Comparison of ENCODE assay signal across 9 cellular contexts in the genomic region with DNA sequence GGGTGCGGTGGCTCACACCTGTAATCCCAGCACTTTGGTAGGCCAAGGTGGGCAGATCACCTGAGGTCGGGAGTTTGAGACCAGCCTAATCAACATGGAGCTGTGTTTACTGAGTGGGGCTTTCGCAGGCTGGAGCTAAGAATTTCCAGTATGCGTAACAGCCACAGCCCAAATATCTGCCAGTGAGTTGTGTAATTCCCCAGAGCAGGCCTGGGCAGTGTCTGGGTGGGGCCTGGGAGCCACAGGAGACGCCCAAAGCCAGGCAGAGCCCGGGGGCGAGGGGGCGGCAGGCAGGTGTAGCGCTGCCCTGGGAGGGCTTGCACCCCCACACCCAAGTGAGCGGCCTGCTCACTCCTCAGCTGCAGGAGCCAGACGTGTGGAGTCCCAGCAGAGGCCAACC. TPM values are rescaled to one million over a fixed set of nuclear protein-coding genes. Genes with fewer than 3 reads are reported as not detected.
DNase-seq lines count a peak whose midpoint lies in the region; ATAC-seq, FAIRE-seq and TF ChIP-seq lines count a peak whose summit lies in the region.
"Not testable (repeated sequence)": the region's sequence is repeated elsewhere in the genome, so short reads cannot be mapped to it uniquely, and the experiment has no call there.
"Had no signal": no experiment of that assay in that cellular context is flagged by ENCODE, and none has a peak within 500 bp of the region (broad histone marks: within the 10 kb centered on the region; RNA-seq: fewer than 3 reads in every experiment).

Gene ANXA8L1, plus strand, starts transcription at position 371 of the 400 bp plus-strand sequence. CDS start 76 bp downstream, outside the sequence.

- H3K79me2 ChIP-seq in GM23248 (ENCODE audit: insufficient read depth); astrocyte (ENCODE audit: insufficient read depth, low read length); keratinocyte (ENCODE audit: control insufficient read depth, insufficient read depth, low read length): not testable (repeated sequence)

- DNase-seq in GM23248; astrocyte (ENCODE audit: low read depth); heart left ventricle; keratinocyte (ENCODE audit: low read depth, low spot score); lung (ENCODE audit: low spot score): not testable (repeated sequence)

- intact Hi-C loops in heart left ventricle (cut with DNase I): not testable (repeated sequence)

- H4K20me1 ChIP-seq in GM23248 (ENCODE audit: insufficient read depth); astrocyte (ENCODE audit: insufficient read depth, low read length); keratinocyte (ENCODE audit: control insufficient read depth, extremely low read depth, insufficient read depth, low read length): not testable (repeated sequence)

- not testable (repeated sequence) for FAIRE-seq in astrocyte (lab: Jason Lieb, UNC); keratinocyte (lab: Jason Lieb, UNC)

- TF ChIP-seq POLR2A in heart left ventricle (IDR thresholded peaks at IDR 0.05): not testable (repeated sequence)

- peak within 1 kb of the TSS; percentile 60 for H3K27ac ChIP-seq in GM23248
- H3K27ac ChIP-seq in astrocyte (ENCODE audit: low read depth, low read length): peak within 1 kb of the TSS; percentile 41
- H3K27ac ChIP-seq in esophagus (ENCODE audit: low read depth in 2 of 2, low read length in 1 of 2): peak within 1 kb of the TSS in 1 of 2 donors; percentile 64
- not testable (repeated sequence) for H3K27ac ChIP-seq in heart left ventricle; lung (ENCODE audit: low read depth in 1 of 2, low read length in 1 of 2); thymus (ENCODE audit: low read depth)
- H3K27ac ChIP-seq in keratinocyte (ENCODE audit: control insufficient read depth, insufficient read depth, low read length): peak within 1 kb of the TSS; percentile 68

- dilution Hi-C loops in keratinocyte (cut with MboI; ENCODE audit: extremely low pct_ligation_motif_present, low sequenced_read_pairs): not testable (repeated sequence)

- H3K9ac ChIP-seq in GM23248: peak within 1 kb of the TSS; percentile 30; the same call in 1 of the 2 replicates
- not testable (repeated sequence) for H3K9ac ChIP-seq in astrocyte (ENCODE audit: low read length)
- H3K9ac ChIP-seq in keratinocyte (ENCODE audit: control insufficient read depth, extremely low read depth, insufficient read depth, low read length): peak within 1 kb of the TSS; percentile 71

- not testable (repeated sequence) for H3K36me3 Mint-ChIP-seq in astrocyte (ENCODE audit: low read depth, unreplicated experiment)

- H3K4me2 ChIP-seq in GM23248 (ENCODE audit: unreplicated experiment): peak within 1 kb of the TSS; percentile 20
- not testable (repeated sequence) for H3K4me2 ChIP-seq in astrocyte (ENCODE audit: low read length)
- peak within 1 kb of the TSS; percentile 37 for H3K4me2 ChIP-seq in keratinocyte (ENCODE audit: control insufficient read depth, extremely low read depth, insufficient read depth, low read depth, low read length)

- H3K27me3 ChIP-seq in GM23248 (replicated peaks; ENCODE audit: insufficient read depth); astrocyte (ENCODE audit: insufficient read depth, low read length); esophagus (ENCODE audit: control insufficient read depth in 1 of 2, insufficient read depth in 2 of 2, low read length in 2 of 2); heart left ventricle; keratinocyte (ENCODE audit: control insufficient read depth, extremely low read depth, insufficient read depth, low read length); lung (ENCODE audit: control insufficient read depth, insufficient read depth); thymus (ENCODE audit: control insufficient read depth, insufficient read depth): not testable (repeated sequence)

- H3F3A ChIP-seq in GM23248 (ENCODE audit: insufficient read depth): not testable (repeated sequence)

- not testable (repeated sequence) for H3K4me3 ChIP-seq in GM23248; astrocyte (ENCODE audit: insufficient read depth, low read depth, low read length); esophagus (ENCODE audit: low read depth in 1 of 2, low read length in 2 of 2); heart left ventricle; lung; thymus (ENCODE audit: low read length)
- H3K4me3 ChIP-seq in keratinocyte (ENCODE audit: control insufficient read depth in 2 of 3, extremely low read depth in 1 of 3, insufficient read depth in 2 of 3, low read depth in 1 of 3, low read length in 3 of 3): peak within 1 kb of the TSS; percentile 25 to 61 (median 39)

- 27 to 61% methylated on average over 6 of the region's 11 CpGs for WGBS in GM23248 (ENCODE audit: low coverage in 1 of 2, low lambda C conversion rate in 2 of 2, missing lambda C conversion rate in 2 of 2), 2 experiments
- WGBS in esophagus, 2 donors: 44 to 78% methylated on average over 3 to 5 of the region's 11 CpGs
- WGBS in heart left ventricle, 4 donors: 81 to 89% (median 86%) methylated on average over 5 to 9 of the region's 11 CpGs; no CpG with 5 or more reads in 1 of the 4 donors
- WGBS in lung, 2 donors: 70 to 74% methylated on average over 4 to 5 of the region's 11 CpGs
- 99% methylated on average over 9 of the region's 11 CpGs for WGBS in thymus

- not testable (repeated sequence) for H3K9me3 Mint-ChIP-seq in astrocyte (ENCODE audit: unreplicated experiment)

- not testable (repeated sequence) for H3K4me1 Mint-ChIP-seq in astrocyte (ENCODE audit: low read depth, unreplicated experiment)

- not testable (repeated sequence) for H3K4me3 Mint-ChIP-seq in astrocyte (ENCODE audit: unreplicated experiment)

- not testable (repeated sequence) for H3K9me1 ChIP-seq in keratinocyte (ENCODE audit: control insufficient read depth, extremely low read depth, insufficient read depth, low read length)

- H3K9me2 ChIP-seq in GM23248 (ENCODE audit: insufficient read depth): not testable (repeated sequence)

- not testable (repeated sequence) for H3K27me3 Mint-ChIP-seq in astrocyte (ENCODE audit: low read depth, unreplicated experiment)

- not testable (repeated sequence) for H3K9me3 ChIP-seq in GM23248 (ENCODE audit: low read depth); astrocyte (ENCODE audit: insufficient read depth, low read depth, low read length); esophagus (ENCODE audit: control insufficient read depth in 2 of 2, insufficient read depth in 1 of 2, low read depth in 1 of 2, low read length in 1 of 2); heart left ventricle; keratinocyte (ENCODE audit: control insufficient read depth, low read depth, low read length); lung (ENCODE audit: control insufficient read depth in 2 of 2, insufficient read depth in 1 of 2, low read length in 1 of 2); thymus (ENCODE audit: control insufficient read depth)

- not testable (repeated sequence) for H3K27ac Mint-ChIP-seq in astrocyte (ENCODE audit: unreplicated experiment)

- not testable (repeated sequence) for H3K4me1 ChIP-seq in GM23248 (ENCODE audit: insufficient read depth); astrocyte (ENCODE audit: insufficient read depth, low read length); esophagus (ENCODE audit: control insufficient read depth in 2 of 2, insufficient read depth in 2 of 2, low read length in 1 of 2); heart left ventricle; keratinocyte (ENCODE audit: control insufficient read depth, extremely low read depth, insufficient read depth, low read length); lung (ENCODE audit: control insufficient read depth in 2 of 2, insufficient read depth in 2 of 2, low read length in 2 of 2); thymus (ENCODE audit: control insufficient read depth, insufficient read depth, low read length)

- H3K36me3 ChIP-seq in GM23248 (ENCODE audit: low read depth); astrocyte (ENCODE audit: insufficient read depth, low read length); esophagus (ENCODE audit: control insufficient read depth in 2 of 2, insufficient read depth in 2 of 2, low read length in 1 of 2); heart left ventricle; keratinocyte (ENCODE audit: control insufficient read depth in 2 of 2, extremely low read depth in 1 of 2, insufficient read depth in 2 of 2, low read length in 2 of 2); lung (ENCODE audit: control insufficient read depth in 2 of 2, insufficient read depth in 2 of 2, low read length in 2 of 2); thymus (ENCODE audit: control insufficient read depth, insufficient read depth): not testable (repeated sequence)

- ATAC-seq in heart left ventricle (peak in 3 of 4 donors; percentile 44 to 49 (median 44)), lung (ENCODE audit: insufficient read depth, low FRiP score) (peak; percentile 21)

- in situ Hi-C loops in GM23248 (cut with MboI): not testable (repeated sequence)

- not testable (repeated sequence) for TF ChIP-seq CTCF in astrocyte (IDR thresholded peaks at IDR 0.05; ENCODE audit: insufficient read depth, low read depth, low read length); heart left ventricle (IDR thresholded peaks at IDR 0.05); keratinocyte (optimal IDR thresholded peaks at IDR 0.05 in 1 of 3, IDR thresholded peaks at IDR 0.05 in 1 of 3, conservative IDR thresholded peaks at IDR 0.05 in 1 of 3; ENCODE audit: extremely low read depth in 1 of 3, insufficient read depth in 2 of 3, low read length in 3 of 3); lung (IDR thresholded peaks at IDR 0.05; ENCODE audit: control extremely low read depth, extremely low read depth)

- not testable (repeated sequence) for H2AFZ ChIP-seq in GM23248; astrocyte (ENCODE audit: low read depth, low read length); keratinocyte (ENCODE audit: control insufficient read depth, low read length)

RNA-seq across cellular contexts. Expression of gene ANXA8L1, which starts in this region (rescaled TPM):
- 2.2 and 6.6 TPM in 2 replicates for total RNA-seq in GM23248 (2014; rRNA removed; shearing (Covaris generic))
- 1.8 and 2.0 TPM in 2 replicates for polyA plus RNA-seq in GM23248 (2016; fragmentation: Nextera tagmentation; extraction: Ambion mirVana)
- total RNA-seq in astrocyte: 0.59 and 1.5 TPM in 2 replicates
- 100 to 1,000 TPM; 180 to 279 TPM for polyA plus RNA-seq in esophagus
- total RNA-seq in heart left ventricle: 10 to 100 TPM in 1 of 9 donors, 1 to 10 TPM in 1, not detected in 7; 1.6 to 43.5 TPM
- under 1 TPM in 1 of 2 donors, not detected in 1; 0.08 TPM for polyA plus RNA-seq in heart left ventricle
- polyA plus RNA-seq in keratinocyte: 495 to 686 TPM (median 516 TPM) in 3 replicates
- 409 TPM for polyA plus RNA-seq in keratinocyte (2011; ENCODE audit: low read depth)
- polyA plus RNA-seq in keratinocyte (2011; cell fraction: cytosol; rRNA removed): 428 and 465 TPM in 2 replicates
- 930 and 1,029 TPM in 2 replicates for polyA plus RNA-seq in keratinocyte (2011; cell fraction: nucleus; rRNA removed)
- 184 and 355 TPM in 2 replicates for polyA plus RNA-seq in keratinocyte (2012; ENCODE audit: low replicate concordance)
- 303 to 582 TPM (median 541 TPM) in 3 replicates for polyA minus RNA-seq in keratinocyte
- polyA minus RNA-seq in keratinocyte (2011; cell fraction: cytosol; rRNA and poly(A)+ RNA removed): 237 TPM
- polyA minus RNA-seq in keratinocyte (2011; cell fraction: nucleus; rRNA and poly(A)+ RNA removed): 184 and 248 TPM in 2 replicates
- 10 to 100 TPM; 12.0 to 18.9 TPM for total RNA-seq in lung
- 10 to 100 TPM; 22.0 to 23.9 TPM for polyA plus RNA-seq in lung
- 46.1 TPM for polyA plus RNA-seq in thymus
- total RNA-seq: CD8-positive, alpha-beta memory T cell; GM23338 had no signal
- polyA plus RNA-seq: CD8-positive, alpha-beta memory T cell; GM23338 had no signal
